Comparison of ENCODE assay signal across 26 cellular contexts in the genomic region with DNA sequence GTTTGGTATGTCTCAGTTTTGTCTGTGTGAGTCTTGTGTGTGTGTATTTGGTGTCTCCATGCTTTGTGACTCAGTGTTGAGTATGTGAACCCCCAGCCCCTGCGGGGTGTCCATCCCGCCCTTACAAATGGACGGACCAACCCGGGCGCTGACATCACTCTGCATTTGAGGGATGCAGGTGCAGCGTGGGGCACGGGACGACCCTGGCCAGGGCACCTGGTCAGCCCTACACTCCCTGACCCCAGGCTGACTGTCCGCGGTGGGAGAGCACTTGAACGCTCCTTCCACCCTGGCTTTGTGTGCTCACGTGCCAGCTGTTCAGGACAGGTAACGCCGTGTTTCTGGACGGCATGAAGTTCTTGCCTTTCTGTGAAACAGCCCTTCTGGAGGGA.
DNase-seq lines count a peak whose midpoint lies in the region; ATAC-seq and TF ChIP-seq lines count a peak whose summit lies in the region.
"Had no signal": no experiment of that assay in that cellular context is flagged by ENCODE, and none has a peak within 500 bp of the region (broad histone marks: within the 10 kb centered on the region; RNA-seq: fewer than 3 reads in every experiment).

No MANE protein-coding gene starts in this region.

- H3K9me1 ChIP-seq in IMR-90 (ENCODE audit: insufficient read depth, low read length), result no peaks in the 10 kb centered on the region

- no peak for DNase-seq in IMR-90
- DNase-seq in neural progenitor cell (ENCODE audit: low spot score), result no peak
- peak; percentile 61 for DNase-seq in posterior vena cava (ENCODE audit: low spot score)
- no peak for DNase-seq in dorsolateral prefrontal cortex
- DNase-seq in Kasumi-1 (lab: John Stamatoyannopoulos, UW), result no peak
- DNase-seq in NCI-H2227 (lab: John Stamatoyannopoulos, UW; ENCODE audit: unreplicated experiment), result no peak
- DNase-seq: AML-193; C1 segment of cervical spinal cord; CD4-positive, alpha-beta memory T cell; CD4-positive, CD25-positive, alpha-beta regulatory T cell; CD8-positive, alpha-beta memory T cell; COR-L47; DMS 273 treated with DMSO at 0.1 percent for 48 hours; DMS153; DMS53; DMS79; DND-41; EL; GDM1 had no signal

- no peaks in the 10 kb centered on the region for H3F3A ChIP-seq in neural progenitor cell (ENCODE audit: low read depth)

- no peak overlapping the region for H3K4ac ChIP-seq in IMR-90 (ENCODE audit: low read depth, low read length)

- H4K91ac ChIP-seq in IMR-90 (ENCODE audit: insufficient read depth, low read depth, low read length), result no peak overlapping the region

- CTCF ChIA-PET in IMR-90 (lab: Yijun Ruan, JAX), result no interaction called here

- no peaks in the 10 kb centered on the region for H3K27me3 ChIP-seq in IMR-90 (ENCODE audit: control insufficient read depth, insufficient read depth, low read length)
- no peaks in the 10 kb centered on the region for H3K27me3 ChIP-seq in neural progenitor cell
- peaks cover 0 to 9% (median 0%) of the 10 kb centered on the region in 45 donors for H3K27me3 ChIP-seq in dorsolateral prefrontal cortex
- H3K27me3 ChIP-seq: BLaER1 had no signal

- H3K79me1 ChIP-seq in IMR-90 (ENCODE audit: low read depth in 1 of 2, low read length in 2 of 2), result no peaks in the 10 kb centered on the region

- TF ChIP-seq CTCF in IMR-90 (conservative IDR thresholded peaks at IDR 0.05; ENCODE audit: low read depth, low read length) (no peak), brain (conservative IDR thresholded peaks at IDR 0.05) (no peak), neural progenitor cell (IDR thresholded peaks at IDR 0.05) (no peak), dorsolateral prefrontal cortex (IDR thresholded peaks at IDR 0.05 in 54 of 56, conservative IDR thresholded peaks at IDR 0.05 in 2 of 56; ENCODE audit: low read depth in 1 of 56, partially characterized antibody in 56 of 56) (no peak)

- H3K36me3 Mint-ChIP-seq in brain (no peaks in the 10 kb centered on the region), neural progenitor cell (no peaks in the 10 kb centered on the region)
- H3K36me3 Mint-ChIP-seq: CD14-positive monocyte; CD4-positive, alpha-beta memory T cell; CD4-positive, CD25-positive, alpha-beta regulatory T cell had no signal

- no peaks in the 10 kb centered on the region for H3K79me2 ChIP-seq in neural progenitor cell (ENCODE audit: low read depth)

- H3K9ac ChIP-seq in IMR-90 (ENCODE audit: low read depth, low read length) (no peak overlapping the region), neural progenitor cell (no peak overlapping the region)
- H3K9ac ChIP-seq: BLaER1 had no signal

- H4K20me1 ChIP-seq in IMR-90 (ENCODE audit: insufficient read depth, low read length) (no peaks in the 10 kb centered on the region), neural progenitor cell (ENCODE audit: low read depth) (no peaks in the 10 kb centered on the region)
- H4K20me1 ChIP-seq: BLaER1 had no signal

- no peak for TF ChIP-seq RAD21 in IMR-90 (IDR thresholded peaks at IDR 0.05; ENCODE audit: low read length)

- POLR2A ChIA-PET in IMR-90 (lab: Charles Lee; ENCODE audit: unreplicated experiment), result no interaction called here

- H2BK120ac ChIP-seq in IMR-90 (ENCODE audit: low read depth, low read length), result no peak overlapping the region

- WGBS in IMR-90 (ENCODE audit: extremely low coverage in 2 of 2, insufficient read length in 1 of 2), 2 experiments, result 88% methylated on average over 3 of the region's 15 CpGs; no CpG with 5 or more reads in 1 of the 2 experiments

- H3K9me3 ChIP-seq in IMR-90 (ENCODE audit: control insufficient read depth, insufficient read depth, low read length), result peaks cover 54% of the 10 kb centered on the region
- H3K9me3 ChIP-seq in neural progenitor cell (ENCODE audit: low read depth), result no peaks in the 10 kb centered on the region
- H3K9me3 ChIP-seq: A549 had no signal

- dilution Hi-C loops in IMR-90 (cut with HindIII; ENCODE audit: low sequenced_read_pairs, unreplicated experiment), result no loop called here

- BruUV-seq in IMR-90 (replicated peaks; lab: Mats Ljungman, UMichigan), result no TSS peak

- H2AK5ac ChIP-seq in IMR-90 (ENCODE audit: low read depth, low read length), result no peak overlapping the region

- H3K27me3 Mint-ChIP-seq in brain (peaks cover 6% of the 10 kb centered on the region), neural progenitor cell (ENCODE audit: insufficient read depth, low read depth) (peaks cover 10% of the 10 kb centered on the region)
- H3K27me3 Mint-ChIP-seq: CD4-positive, CD25-positive, alpha-beta regulatory T cell had no signal

- no peak overlapping the region for H3K18ac ChIP-seq in IMR-90 (ENCODE audit: low read depth, low read length)

- no peak overlapping the region for H3K56ac ChIP-seq in IMR-90 (ENCODE audit: extremely low read depth, insufficient read depth, low read length)

- H3K4me1 ChIP-seq in IMR-90 (ENCODE audit: control insufficient read depth, insufficient read depth, low read length) (no peaks in the 10 kb centered on the region), neural progenitor cell (peaks cover 19% of the 10 kb centered on the region)
- H3K4me1 ChIP-seq: A549 had no signal

- H3K4me3 ChIP-seq in IMR-90 (ENCODE audit: insufficient read depth, low read depth, low read length), result no peak overlapping the region
- no peak overlapping the region for H3K4me3 ChIP-seq in neural progenitor cell
- no peak overlapping the region for H3K4me3 ChIP-seq in dorsolateral prefrontal cortex
- H3K4me3 ChIP-seq: A549, BLaER1, GM12878 had no signal

- H3K4me1 Mint-ChIP-seq in brain (peaks cover 71% of the 10 kb centered on the region), neural progenitor cell (peaks cover 36% of the 10 kb centered on the region)
- H3K4me1 Mint-ChIP-seq: B cell; CD8-positive, alpha-beta memory T cell had no signal

- intact Hi-C loops in IMR-90 (cut with micrococcal nuclease) (no loop called here), posterior vena cava (cut with DNase I) (no loop called here), dorsolateral prefrontal cortex (cut with DNase I) (no loop called here)

- H2BK5ac ChIP-seq in IMR-90 (ENCODE audit: low read depth, low read length, poor library complexity, severe bottlenecking), result no peak overlapping the region

- H4K8ac ChIP-seq in IMR-90 (ENCODE audit: low read depth in 2 of 2, low read length in 2 of 2), result no peak overlapping the region

- ATAC-seq in IMR-90 (ENCODE audit: low read depth), result no peak
- ATAC-seq: A549, GM12878 had no signal

- no peak overlapping the region for H2AFZ ChIP-seq in IMR-90 (replicated peaks; ENCODE audit: low read length, poor library complexity)
- H2AFZ ChIP-seq in neural progenitor cell (replicated peaks), result no peak overlapping the region

- H3K27ac ChIP-seq in IMR-90 (ENCODE audit: insufficient read depth, low read length) (no peak overlapping the region), neural progenitor cell (no peak overlapping the region), dorsolateral prefrontal cortex (no peak overlapping the region)
- H3K27ac ChIP-seq: 22Rv1, A549, BLaER1 had no signal

- in situ Hi-C loops in IMR-90 (cut with MboI; ENCODE audit: low sequenced_read_pairs), result no loop called here

- no peak overlapping the region for H3K14ac ChIP-seq in IMR-90 (replicated peaks; ENCODE audit: low read depth, low read length)

- H3K4me3 Mint-ChIP-seq in brain (no peak overlapping the region), neural progenitor cell (no peak overlapping the region)
- H3K4me3 Mint-ChIP-seq: B cell; CD14-positive monocyte; CD4-positive, alpha-beta memory T cell; CD4-positive, CD25-positive, alpha-beta regulatory T cell; CD8-positive, alpha-beta memory T cell had no signal

- H3K27ac Mint-ChIP-seq in brain (peak overlapping the region in 4 of 5 experiments; percentile 6 to 64 (median 44)), neural progenitor cell (peak overlapping the region; percentile 9)
- H3K27ac Mint-ChIP-seq: B cell; CD14-positive monocyte; CD4-positive, alpha-beta memory T cell; CD4-positive, CD25-positive, alpha-beta regulatory T cell; CD8-positive, alpha-beta memory T cell had no signal

- H2AK9ac ChIP-seq in IMR-90 (replicated peaks; ENCODE audit: low read depth, low read length, poor library complexity), result peak overlapping the region; percentile 6

- no peaks in the 10 kb centered on the region for H3K36me3 ChIP-seq in IMR-90 (ENCODE audit: control insufficient read depth, insufficient read depth, low read length)
- H3K36me3 ChIP-seq in neural progenitor cell, result no peaks in the 10 kb centered on the region
- H3K36me3 ChIP-seq: BLaER1 had no signal

- no peak for TF ChIP-seq POLR2A in IMR-90 (IDR thresholded peaks at IDR 0.05; ENCODE audit: low read depth, low read length)

- H3K9me3 Mint-ChIP-seq in brain, result peaks cover 0 to 6% (median 0%) of the 10 kb centered on the region in 5 experiments
- no peaks in the 10 kb centered on the region for H3K9me3 Mint-ChIP-seq in neural progenitor cell
- H3K9me3 Mint-ChIP-seq: CD4-positive, CD25-positive, alpha-beta regulatory T cell had no signal

- no peak overlapping the region for H4K5ac ChIP-seq in IMR-90 (ENCODE audit: low read depth, low read length)

- H3K4me2 ChIP-seq in IMR-90 (ENCODE audit: low read depth, low read length), result no peak overlapping the region
- H3K4me2 ChIP-seq in neural progenitor cell, result no peak overlapping the region
- H3K4me2 ChIP-seq: A549, BLaER1 had no signal

- H2BK20ac ChIP-seq in IMR-90 (ENCODE audit: low read depth, low read length), result no peak overlapping the region

- no peak overlapping the region for H2BK15ac ChIP-seq in IMR-90 (ENCODE audit: low read depth, low read length)

- H3K23ac ChIP-seq in IMR-90 (ENCODE audit: low read depth, low read length), result no peak overlapping the region

TF ChIP-seq in IMR-90, 13 proteins besides CTCF, POLR2A, EP300 and RAD21:
- TF ChIP-seq NFE2L2 (IDR thresholded peaks at IDR 0.05; ENCODE audit: low read depth, low read length) (no peak), MAZ (IDR thresholded peaks at IDR 0.05; ENCODE audit: borderline replicate concordance, low read depth, low read length) (no peak), RCOR1 (IDR thresholded peaks at IDR 0.05; ENCODE audit: insufficient replicate concordance, low read length) (no peak), CHD1 (IDR thresholded peaks at IDR 0.05; ENCODE audit: low read depth, low read length) (no peak), MXI1 (IDR thresholded peaks at IDR 0.05; ENCODE audit: borderline replicate concordance, low read depth, low read length) (no peak), RFX5 (IDR thresholded peaks at IDR 0.05; ENCODE audit: low read depth, low read length) (no peak), SMC3 (IDR thresholded peaks at IDR 0.05; ENCODE audit: low read depth, low read length) (no peak), CEBPB (IDR thresholded peaks at IDR 0.05; ENCODE audit: low read depth, low read length) (no peak)
